Comparison of ENCODE assay signal across 7 cellular contexts in genomic region chrX:69158166-69159040, GRCh38. TPM values are rescaled to one million over a fixed set of nuclear protein-coding genes. Genes with fewer than 3 reads are reported as not detected.
DNase-seq lines count a peak whose midpoint lies in the region; ATAC-seq, FAIRE-seq and TF ChIP-seq lines count a peak whose summit lies in the region.

No MANE protein-coding gene starts in this region.

- in situ Hi-C loops in HepG2 (cut with HindIII; ENCODE audit: extremely low pct_ligation_motif_present, low pct_unique_long_range_greater_than_20kb) = no loop called here

- TF ChIP-seq POLR2A in body of pancreas (IDR thresholded peaks at IDR 0.05) (no peak), HepG2 (IDR thresholded peaks at IDR 0.05; ENCODE audit: insufficient read depth in 1 of 2, low read depth in 2 of 2, low read length in 2 of 2) (no peak)

- H3K9me2 ChIP-seq in OCI-LY1 (ENCODE audit: low read depth, low read length) = no peaks in the 10 kb centered on the region

- CTCF ChIA-PET in HepG2 (lab: Yijun Ruan, JAX; ENCODE audit: low intra/inter-chr PET ratio, low total read pairs) = no interaction called here

- DNase-seq in ELR (ENCODE audit: low read depth) = peak; percentile 71
- peak; percentile 68 to 86 (median 79) for DNase-seq in body of pancreas
- peak; percentile 23 for DNase-seq in HepG2 (ENCODE audit: low spot score)
- DNase-seq in type B pancreatic cell (ENCODE audit: extremely low spot score, unreplicated experiment) = peak; percentile 44

- H3K4me3 ChIP-seq in OCI-LY1 (ENCODE audit: low read depth, low read length, poor library complexity, severe bottlenecking) = no peak overlapping the region
- H3K4me3 ChIP-seq in body of pancreas = no peak overlapping the region
- no peak overlapping the region for H3K4me3 ChIP-seq in HepG2 (replicated peaks in 1 of 3; ENCODE audit: insufficient read depth in 1 of 3, low read depth in 2 of 3, low read length in 3 of 3)

- POLR2A ChIA-PET in HepG2 (lab: Yijun Ruan, JAX) = no interaction called here

- H3K9me3 ChIP-seq in OCI-LY1 (ENCODE audit: low read length) (no peaks in the 10 kb centered on the region), body of pancreas (no peaks in the 10 kb centered on the region), HepG2 (ENCODE audit: low read length) (no peaks in the 10 kb centered on the region)

- no peaks in the 10 kb centered on the region for H3F3A ChIP-seq in OCI-LY1 (ENCODE audit: insufficient read depth, low read length)

- FAIRE-seq in HepG2 (lab: Jason Lieb, UNC) = peak; percentile 43

- no peak overlapping the region for H3K27ac ChIP-seq in OCI-LY1 (ENCODE audit: low read depth, low read length, poor library complexity, severe bottlenecking)
- H3K27ac ChIP-seq in body of pancreas = no peak overlapping the region
- H3K27ac ChIP-seq in HepG2 (ENCODE audit: extremely low read length, insufficient read depth, low read length) = no peak overlapping the region

- peaks cover 18% of the 10 kb centered on the region for H3K36me3 Mint-ChIP-seq in type B pancreatic cell

- H3K4me2 ChIP-seq in OCI-LY1 (ENCODE audit: low read length) = no peak overlapping the region
- no peak overlapping the region for H3K4me2 ChIP-seq in HepG2 (ENCODE audit: low read depth, low read length)

- TF ChIP-seq EP300 in HepG2 (IDR thresholded peaks at IDR 0.05; ENCODE audit: low read depth in 2 of 2, low read length in 2 of 2) = no peak
- TF ChIP-seq EP300 in HepG2 (CRISPR knock-in tag; IDR thresholded peaks at IDR 0.05; ENCODE audit: borderline replicate concordance) = no peak

- peaks cover 31% of the 10 kb centered on the region for H3K4me1 Mint-ChIP-seq in type B pancreatic cell (ENCODE audit: unreplicated experiment)

- no peaks in the 10 kb centered on the region for H3K27me3 Mint-ChIP-seq in type B pancreatic cell

- no peak overlapping the region for H2AFZ ChIP-seq in OCI-LY1 (ENCODE audit: low read length)
- no peak overlapping the region for H2AFZ ChIP-seq in HepG2 (ENCODE audit: low read length)

- TF ChIP-seq CTCF in OCI-LY1 (IDR thresholded peaks at IDR 0.05; ENCODE audit: low read length) (peak; percentile 57), body of pancreas (IDR thresholded peaks at IDR 0.05) (peak in 6 of 7 experiments; percentile 13 to 44 (median 24)), HepG2 (CRISPR knock-in tag; IDR thresholded peaks at IDR 0.05) (peak; percentile 55), type B pancreatic cell (conservative IDR thresholded peaks at IDR 0.05) (peak; percentile 72)

- H3K79me2 ChIP-seq in OCI-LY1 (ENCODE audit: insufficient read depth, low read length) (no peaks in the 10 kb centered on the region), HepG2 (ENCODE audit: insufficient read depth, low read length) (no peaks in the 10 kb centered on the region)

- 10 to 40% methylated on average over 1 to 10 of the region's 14 CpGs for WGBS in body of pancreas, 2 donors
- WGBS in HepG2 (ENCODE audit: low lambda C conversion rate) = 40% methylated on average over 1 of the region's 14 CpGs

- H3K36me3 ChIP-seq in OCI-LY1 (ENCODE audit: insufficient read depth, low read length) (peaks cover 4% of the 10 kb centered on the region; the same call in 1 of the 2 replicates), body of pancreas (replicated peaks in 1 of 2; ENCODE audit: insufficient read depth in 1 of 2, low read depth in 2 of 2) (no peaks in the 10 kb centered on the region), HepG2 (replicated peaks in 1 of 2; ENCODE audit: control insufficient read depth in 1 of 2, insufficient read depth in 2 of 2, low read length in 2 of 2) (no peaks in the 10 kb centered on the region)

- H3K9me3 Mint-ChIP-seq in type B pancreatic cell = no peaks in the 10 kb centered on the region

- TF ChIP-seq RAD21 in HepG2 (CRISPR knock-in tag; IDR thresholded peaks at IDR 0.05) = no peak

- H3K27ac Mint-ChIP-seq in type B pancreatic cell = no peak overlapping the region

- H3K27me3 ChIP-seq in OCI-LY1 (ENCODE audit: insufficient read depth, low read length) (no peaks in the 10 kb centered on the region), body of pancreas (no peaks in the 10 kb centered on the region), HepG2 (ENCODE audit: control insufficient read depth in 1 of 2, insufficient read depth in 2 of 2, low read length in 2 of 2) (no peaks in the 10 kb centered on the region)

- BruUV-seq in HepG2 (replicated peaks; lab: Mats Ljungman, UMichigan) = no TSS peak

- H4K20me1 ChIP-seq in OCI-LY1 (ENCODE audit: insufficient read depth, low read length) (no peaks in the 10 kb centered on the region), HepG2 (ENCODE audit: insufficient read depth, low read length) (no peaks in the 10 kb centered on the region)

- H3K4me3 Mint-ChIP-seq in type B pancreatic cell = no peak overlapping the region

- intact Hi-C loops in body of pancreas (cut with DNase I) (no loop called here), HepG2 (cut with micrococcal nuclease; ENCODE audit: unreplicated experiment) (no loop called here)

- ATAC-seq in GM19468 (IDR thresholded peaks at IDR 0.05; ENCODE audit: extremely low read depth, unreplicated experiment) (peak; percentile 41), HG03442 (IDR thresholded peaks at IDR 0.05; ENCODE audit: unreplicated experiment) (peak; percentile 89), body of pancreas (peak; percentile 77), HepG2 (peak; percentile 95)

- no peaks in the 10 kb centered on the region for H3K4me1 ChIP-seq in OCI-LY1 (ENCODE audit: insufficient read depth, low read length, severe bottlenecking)
- peaks cover 10% of the 10 kb centered on the region for H3K4me1 ChIP-seq in body of pancreas
- H3K4me1 ChIP-seq in HepG2 (ENCODE audit: insufficient read depth, low read length) = no peaks in the 10 kb centered on the region

- H3K9ac ChIP-seq in OCI-LY1 (ENCODE audit: low read length) (no peak overlapping the region), HepG2 (ENCODE audit: insufficient read depth, low read depth, low read length) (no peak overlapping the region)

TF ChIP-seq in HepG2, 621 proteins besides CTCF, POLR2A, EP300 and RAD21:
- TF ChIP-seq RFXAP (CRISPR knock-in tag; IDR thresholded peaks at IDR 0.05; ENCODE audit: borderline replicate concordance) (no peak), RARG (CRISPR knock-in tag; IDR thresholded peaks at IDR 0.05; ENCODE audit: low read depth) (no peak), SMC3 (IDR thresholded peaks at IDR 0.05; ENCODE audit: low read length) (peak; percentile 25), STAG1 (CRISPR knock-in tag; IDR thresholded peaks at IDR 0.05) (peak; percentile 29)

RNA-seq across cellular contexts. Expression of gene PJA1, which starts 6.8 kb away (rescaled TPM):
- total RNA-seq in body of pancreas (1 to 10 TPM; 8.2 to 8.3 TPM), HepG2 (2016; rRNA removed; fragmentation: Illumina TruSeq; extraction: Trizol) (9.6 and 12.3 TPM in 2 replicates), type B pancreatic cell (ENCODE audit: low replicate concordance) (47.5 and 50.6 TPM in 2 replicates)
- total RNA-seq in HepG2 (2016; cell fraction: cytosol; rRNA removed; fragmentation: Illumina TruSeq; extraction: Trizol; ENCODE audit: low read depth) = 1.0 and 1.2 TPM in 2 replicates
- 10.5 and 12.4 TPM in 2 replicates for total RNA-seq in HepG2 (2016; cell fraction: insoluble cytoplasmic fraction; rRNA removed; fragmentation: Illumina TruSeq; extraction: Trizol)
- 2.5 and 3.0 TPM in 2 replicates for total RNA-seq in HepG2 (2016; cell fraction: membrane; rRNA removed; fragmentation: Illumina TruSeq; extraction: Trizol)
- total RNA-seq in HepG2 (2016; cell fraction: nucleus; rRNA removed; fragmentation: Illumina TruSeq; extraction: Trizol) = 4.6 and 5.0 TPM in 2 replicates
- 3.6 TPM in 2 replicates for polyA plus RNA-seq in HepG2 (2011; rRNA removed)
- polyA plus RNA-seq in HepG2 (2011; cell fraction: cytosol; rRNA removed) = 4.5 and 4.9 TPM in 2 replicates
- polyA plus RNA-seq in HepG2 (2011; cell fraction: nucleus; rRNA removed) = 3.2 and 3.7 TPM in 2 replicates
- 8.8 and 10.8 TPM in 2 replicates for polyA plus RNA-seq in HepG2 (2012)
- 0.54 and 0.96 TPM in 2 replicates for polyA plus RNA-seq in HepG2 (2016; cell fraction: cytosol; fragmentation: Illumina TruSeq; extraction: Trizol; ENCODE audit: low read depth)
- 11.3 and 12.0 TPM in 2 replicates for polyA plus RNA-seq in HepG2 (2016; cell fraction: insoluble cytoplasmic fraction; fragmentation: Illumina TruSeq; extraction: Trizol; ENCODE audit: low read depth)
- polyA plus RNA-seq in HepG2 (2016; cell fraction: membrane; fragmentation: Illumina TruSeq; extraction: Trizol; ENCODE audit: low read depth) = 1.1 and 2.4 TPM in 2 replicates
- 4.4 and 6.3 TPM in 2 replicates for polyA plus RNA-seq in HepG2 (2016; cell fraction: nucleus; fragmentation: Illumina TruSeq; extraction: Trizol; ENCODE audit: insufficient read depth, low read depth)
- polyA minus RNA-seq in HepG2 (2011; rRNA and poly(A)+ RNA removed; ENCODE audit: low replicate concordance) = 5.4 and 8.2 TPM in 2 replicates
- 2.1 and 3.8 TPM in 2 replicates for polyA minus RNA-seq in HepG2 (2011; cell fraction: cytosol; rRNA and poly(A)+ RNA removed)
- polyA minus RNA-seq in HepG2 (2011; cell fraction: nucleus; rRNA and poly(A)+ RNA removed) = 1.6 and 1.8 TPM in 2 replicates

Comparison
In these comparisons a context has a peak if more than half of its experiments do, and no peak if none do; other contexts are left out.
1. DNase-seq: peak in every context shown above with its lines; median percentile 79 in body of pancreas; 71 in ELR; 44 in type B pancreatic cell; 23 in HepG2.
2. ATAC-seq: peak in every context shown above with its lines; median percentile 95 in HepG2; 89 in HG03442; 77 in body of pancreas; 41 in GM19468.